2 cellular contexts compared by ENCODE assay signal in genomic region chr9:128304151-128304970, GRCh38.
TF ChIP-seq lines count a peak whose summit lies in the region.

No MANE protein-coding gene starts in this region.

TF ChIP-seq in GM23338, 12 proteins besides CTCF, POLR2A, EP300 and RAD21:
- TF ChIP-seq EZH2 (IDR thresholded peaks at IDR 0.05; ENCODE audit: low read depth, unreplicated experiment): no peak
- TF ChIP-seq NANOG (IDR thresholded peaks at IDR 0.05; ENCODE audit: borderline replicate concordance): no peak
- TF ChIP-seq POLR2AphosphoS5 (IDR thresholded peaks at IDR 0.05; ENCODE audit: low read depth): no peak
- no peak for TF ChIP-seq EZH2phosphoT487 (IDR thresholded peaks at IDR 0.05; ENCODE audit: unreplicated experiment)

TF ChIP-seq in endothelial cell of umbilical vein, 7 proteins besides CTCF, POLR2A, EP300 and RAD21:
- TF ChIP-seq GATA2 (IDR thresholded peaks at IDR 0.05; ENCODE audit: insufficient read depth, insufficient read length, low read depth, low read length) (no peak), JUN (IDR thresholded peaks at IDR 0.05; ENCODE audit: borderline replicate concordance, insufficient read depth, insufficient read length, low read depth) (no peak), POLR2AphosphoS5 (IDR thresholded peaks at IDR 0.05; ENCODE audit: insufficient read depth, low read depth, low read length) (no peak), FOS (IDR thresholded peaks at IDR 0.05; ENCODE audit: borderline replicate concordance, insufficient read depth, low read length) (no peak), EZH2 (IDR thresholded peaks at IDR 0.05; ENCODE audit: borderline replicate concordance, low read depth, low read length, severe bottlenecking) (no peak), MYC (IDR thresholded peaks at IDR 0.05; ENCODE audit: low read depth, low read length) (no peak)
- TF ChIP-seq, protein P1, sequence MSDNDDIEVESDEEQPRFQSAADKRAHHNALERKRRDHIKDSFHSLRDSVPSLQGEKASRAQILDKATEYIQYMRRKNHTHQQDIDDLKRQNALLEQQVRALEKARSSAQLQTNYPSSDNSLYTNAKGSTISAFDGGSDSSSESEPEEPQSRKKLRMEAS (IDR thresholded peaks at IDR 0.05; ENCODE audit: insufficient read depth, insufficient read length): no peak
